In the genomic region with DNA sequence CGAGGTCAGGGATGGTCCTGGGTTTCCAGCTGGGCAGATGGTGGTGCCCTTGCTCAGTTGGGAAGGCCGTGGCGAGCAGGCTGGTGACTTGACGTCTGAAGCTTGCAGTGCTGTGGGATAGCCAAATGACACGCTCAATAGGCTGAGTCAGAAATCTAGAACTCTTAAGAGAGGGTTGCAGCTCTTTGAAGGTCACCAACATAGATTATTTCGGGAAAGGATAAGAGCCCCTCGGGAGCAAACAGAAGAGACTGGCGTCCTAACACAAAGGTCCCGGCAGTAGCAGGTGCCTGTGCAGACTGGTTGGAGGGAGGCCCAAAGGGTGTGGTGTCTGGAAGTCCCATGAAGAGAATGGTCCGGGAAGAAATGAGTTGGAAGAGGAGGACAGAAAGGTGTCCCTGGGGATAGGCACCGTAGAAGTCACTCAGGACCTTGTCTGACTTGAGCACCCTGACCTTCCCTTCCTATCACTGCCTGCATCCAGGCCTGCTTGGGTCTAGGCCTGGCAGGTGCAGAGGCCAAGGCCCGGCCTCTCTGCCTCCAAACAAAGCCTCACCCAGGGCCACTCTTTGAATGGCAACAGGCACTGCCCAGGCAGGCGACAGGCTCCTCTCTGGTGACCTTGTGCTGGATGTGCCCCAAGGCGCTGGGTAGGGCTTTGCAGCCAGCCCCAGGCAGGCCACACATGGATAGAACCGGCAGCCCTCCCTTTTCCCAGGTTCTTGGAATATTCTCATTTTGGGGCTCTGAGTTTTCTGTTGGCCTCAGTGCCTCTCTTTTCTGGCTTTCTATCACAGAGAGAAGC, we compare ENCODE assay signal across 10 cellular contexts. TPM values are rescaled to one million over a fixed set of nuclear protein-coding genes. Genes with fewer than 3 reads are reported as not detected.
DNase-seq lines count a peak whose midpoint lies in the region; ATAC-seq and TF ChIP-seq lines count a peak whose summit lies in the region.
"Had no signal": no experiment of that assay in that cellular context is flagged by ENCODE, and none has a peak within 500 bp of the region (broad histone marks: within the 10 kb centered on the region; RNA-seq: fewer than 3 reads in every experiment).

No MANE protein-coding gene starts in this region.

- WGBS in psoas muscle, 3 donors = 12 to 19% (median 18%) methylated on average over 15 of the region's 15 CpGs

- ATAC-seq in activated B cell treated with CpG ODN at 0.5 μM for 24 hours (ENCODE audit: low read depth) = no peak
- ATAC-seq in psoas muscle = peak; percentile 65 to 85 (median 79)
- no peak for ATAC-seq in HG03175 (IDR thresholded peaks at IDR 0.05; ENCODE audit: unreplicated experiment)
- no peak for ATAC-seq in GM18505 (IDR thresholded peaks at IDR 0.05; ENCODE audit: unreplicated experiment)

- H3K27ac Mint-ChIP-seq in activated B cell treated with CpG ODN at 0.5 μM for 24 hours = no peak overlapping the region

- no peaks in the 10 kb centered on the region for H3K27me3 ChIP-seq in right atrium auricular region
- no peaks in the 10 kb centered on the region for H3K27me3 ChIP-seq in psoas muscle (ENCODE audit: insufficient read depth in 3 of 3, low read length in 2 of 3)

- POLR2A ChIA-PET in activated B cell treated with CpG ODN at 0.5 μM for 24 hours (lab: Charles Lee) = interaction anchor here (0.6 to 9.4 kb wide), 4 partner anchors 14 to 56 kb away, joined by 3 to 154 read pairs (median 11); a partner anchor contains a TSS

- CTCF ChIA-PET in activated B cell treated with CpG ODN at 0.5 μM for 24 hours (lab: Charles Lee) = interaction anchor here (0.8 to 5.6 kb wide), 3 partner anchors 7 to 25 kb away, joined by 3 to 32 read pairs (median 14); no protein-coding TSS in a partner anchor

- H3K9me3 ChIP-seq in right atrium auricular region (no peaks in the 10 kb centered on the region), psoas muscle (no peaks in the 10 kb centered on the region)

- H3K4me3 Mint-ChIP-seq in activated B cell treated with CpG ODN at 0.5 μM for 24 hours = peak overlapping the region; percentile 72

- peaks cover 4 to 85% of the 10 kb centered on the region in 2 donors for H3K4me1 ChIP-seq in right atrium auricular region
- peaks cover 84% of the 10 kb centered on the region for H3K4me1 ChIP-seq in psoas muscle

- DNase-seq in AG10803 (ENCODE audit: low read depth) (peak; percentile 54), activated B cell treated with CpG ODN at 0.5 μM for 24 hours (no peak), right atrium auricular region (ENCODE audit: low spot score) (no peak), psoas muscle (peak; percentile 53 to 70), cerebellar cortex (ENCODE audit: low spot score) (no peak), NCI-H2171 (lab: John Stamatoyannopoulos, UW) (no peak)
- DNase-seq: T-helper 2 cell had no signal

- H3K27ac ChIP-seq in right atrium auricular region (peak overlapping the region; percentile 89 to 95), psoas muscle (peak overlapping the region; percentile 82)
- H3K27ac ChIP-seq: HL-60 had no signal

- TF ChIP-seq POLR2A in GM18505 (IDR thresholded peaks at IDR 0.05; ENCODE audit: borderline replicate concordance, extremely low read depth, insufficient read depth, insufficient read length) = no peak

- H3K4me1 Mint-ChIP-seq in activated B cell treated with CpG ODN at 0.5 μM for 24 hours = peaks cover 68% of the 10 kb centered on the region

- no peak for TF ChIP-seq CTCF in AG10803 (conservative IDR thresholded peaks at IDR 0.05; ENCODE audit: low read length)
- TF ChIP-seq CTCF in activated B cell treated with CpG ODN at 0.5 μM for 24 hours (IDR thresholded peaks at IDR 0.05) = no peak
- TF ChIP-seq CTCF in right atrium auricular region (IDR thresholded peaks at IDR 0.05) = no peak
- TF ChIP-seq CTCF in psoas muscle (IDR thresholded peaks at IDR 0.05) = no peak

- intact Hi-C loops in activated B cell treated with CpG ODN at 0.5 μM for 24 hours (cut with micrococcal nuclease) (loop anchor here (1.0 kb wide), 1 partner anchor 10 kb away; no protein-coding TSS in a partner anchor), psoas muscle (cut with DNase I) (no loop called here)

- H3K4me3 ChIP-seq in AG10803 (ENCODE audit: low read length) (no peak overlapping the region), right atrium auricular region (no peak overlapping the region), psoas muscle (peak overlapping the region; percentile 39)

- H3K36me3 ChIP-seq in right atrium auricular region (no peaks in the 10 kb centered on the region), psoas muscle (ENCODE audit: insufficient read depth in 1 of 2, low read depth in 1 of 2) (peaks cover 0 to 23% of the 10 kb centered on the region in 2 donors)

- peaks cover 56% of the 10 kb centered on the region for H3K36me3 Mint-ChIP-seq in activated B cell treated with CpG ODN at 0.5 μM for 24 hours (ENCODE audit: low read depth)

- H3K27me3 Mint-ChIP-seq in activated B cell treated with CpG ODN at 0.5 μM for 24 hours = no peaks in the 10 kb centered on the region

- H3K9me3 Mint-ChIP-seq in activated B cell treated with CpG ODN at 0.5 μM for 24 hours = no peaks in the 10 kb centered on the region

RNA-seq across cellular contexts. Expression of a gene that starts 18.6 kb away (rescaled TPM):
- total RNA-seq in activated B cell treated with CpG ODN at 0.5 μM for 24 hours = 181 and 191 TPM in 2 replicates
- total RNA-seq in right atrium auricular region = 100 to 1,000 TPM; 237 to 268 TPM
- total RNA-seq in psoas muscle = 100 to 1,000 TPM in 2 of 4 donors, 10 to 100 TPM in 2; 35.2 to 110 (median 88.3) TPM
- 100 to 1,000 TPM in 2 of 3 donors, 10 to 100 TPM in 1; 33.5 to 134 (median 108) TPM for polyA plus RNA-seq in psoas muscle

RNA-seq across cellular contexts. Expression of a gene that starts 50.5 kb away (rescaled TPM):
- total RNA-seq in activated B cell treated with CpG ODN at 0.5 μM for 24 hours = 68.9 and 72.3 TPM in 2 replicates
- 10 to 100 TPM in 1 of 2 donors, 1 to 10 TPM in 1; 6.3 to 16.7 TPM for total RNA-seq in right atrium auricular region
- 1 to 10 TPM; 3.3 to 4.9 (median 4.0) TPM for total RNA-seq in psoas muscle
- 1 to 10 TPM; 3.5 to 5.8 (median 4.2) TPM for polyA plus RNA-seq in psoas muscle

Comparison
In these comparisons a context has a peak if more than half of its experiments do, and no peak if none do; other contexts are left out.
1. DNase-seq: peak in AG10803 (single experiment) and psoas muscle (2 of 2); none in activated B cell treated with CpG ODN at 0.5 μM for 24 hours (single experiment), right atrium auricular region (single experiment), cerebellar cortex (single experiment) and NCI-H2171 (single experiment).
2. ATAC-seq: peak in psoas muscle (4 of 4); none in activated B cell treated with CpG ODN at 0.5 μM for 24 hours (single experiment), HG03175 (single experiment) and GM18505 (single experiment).